Comparison of ENCODE assay signal across 24 cellular contexts in the genomic region with DNA sequence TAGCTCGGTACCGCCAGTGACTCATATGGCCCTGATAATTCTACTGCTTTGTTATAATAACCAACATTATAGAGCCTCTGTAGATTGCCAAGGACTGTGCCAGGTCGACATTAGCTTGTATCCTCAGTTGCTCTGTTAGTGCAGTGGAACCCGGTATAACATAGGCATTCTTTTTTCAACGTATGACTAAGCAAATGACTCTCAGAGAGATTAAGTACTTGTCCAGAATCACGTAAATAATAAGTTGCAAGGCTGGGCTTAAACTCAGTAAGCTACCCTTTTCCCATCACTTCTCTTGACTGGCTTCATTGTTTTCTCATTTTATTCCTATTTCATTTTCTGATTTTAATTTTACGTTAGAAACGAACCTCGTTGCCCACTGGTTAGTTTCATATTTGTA.
DNase-seq lines count a peak whose midpoint lies in the region; ATAC-seq and TF ChIP-seq lines count a peak whose summit lies in the region.
"Had no signal": no experiment of that assay in that cellular context is flagged by ENCODE, and none has a peak within 500 bp of the region (broad histone marks: within the 10 kb centered on the region; RNA-seq: fewer than 3 reads in every experiment).

No MANE protein-coding gene starts in this region.

- no peaks in the 10 kb centered on the region for H3K9me3 ChIP-seq in skeletal muscle tissue (ENCODE audit: control insufficient read depth in 3 of 3, low read length in 3 of 3)
- H3K9me3 ChIP-seq: colonic mucosa, gastrocnemius medialis, SJCRH30 had no signal

- no peak for TF ChIP-seq CTCF in fibroblast of villous mesenchyme (IDR thresholded peaks at IDR 0.05; ENCODE audit: insufficient read depth, low read depth, low read length)

- H3K4me3 ChIP-seq in fibroblast of villous mesenchyme (ENCODE audit: low read depth, low read length) = no peak overlapping the region
- H3K4me3 ChIP-seq in skeletal muscle tissue (ENCODE audit: low read length in 3 of 3) = no peak overlapping the region
- H3K4me3 ChIP-seq: colonic mucosa, gastrocnemius medialis, GM23248, SJCRH30, skin epidermis had no signal

- H3K9ac ChIP-seq in skeletal muscle tissue (ENCODE audit: low read depth in 1 of 3, low read length in 3 of 3) = no peak overlapping the region
- H3K9ac ChIP-seq: GM23248 had no signal

- no peaks in the 10 kb centered on the region for H3K27me3 ChIP-seq in skeletal muscle tissue (ENCODE audit: control insufficient read depth in 3 of 3, insufficient read depth in 3 of 3, low read length in 3 of 3)
- H3K27me3 ChIP-seq: colonic mucosa, gastrocnemius medialis, SJCRH30 had no signal

- H3K36me3 ChIP-seq in skeletal muscle tissue (ENCODE audit: control insufficient read depth in 3 of 3, insufficient read depth in 3 of 3, low read length in 3 of 3) = peaks cover 12 to 44% (median 38%) of the 10 kb centered on the region in 3 donors

- ATAC-seq in GM19328 (IDR thresholded peaks at IDR 0.05; ENCODE audit: unreplicated experiment) (no peak), HG03196 (IDR thresholded peaks at IDR 0.05; ENCODE audit: unreplicated experiment) (no peak)
- ATAC-seq: activated T-cell treated with anti-CD3 and anti-CD28 coated beads, Interleukin-2, amount 50 U/mL, for 4 hours; gastrocnemius medialis had no signal

- peak; percentile 4 for DNase-seq in A172 (ENCODE audit: low spot score)
- peak; percentile 42 for DNase-seq in amniotic epithelial cell (ENCODE audit: low read depth)
- peak; percentile 4 for DNase-seq in fibroblast of villous mesenchyme (ENCODE audit: low read depth)
- DNase-seq in NCI-H187 (lab: John Stamatoyannopoulos, UW) = no peak
- DNase-seq in activated CD4-positive, alpha-beta T cell treated with anti-CD3 and anti-CD28 coated beads, Interleukin-2, amount 50 U/mL, for 1 hour = no peak
- DNase-seq: activated CD4-positive, alpha-beta T cell treated with anti-CD3 and anti-CD28 coated beads, Interleukin-2, amount 10 ng/mL, durations not matched to agents 24 days and 14 days; activated gamma-delta T cell treated with Interleukin-2 at 50 U/mL for 16 hours; activated T-cell treated with anti-CD3 and anti-CD28 coated beads, Interleukin-2, amount 50 U/mL, for 4 hours; colonic mucosa; effector memory CD4-positive, alpha-beta T cell; erythroblast; gastrocnemius medialis; GM23248; hippocampal formation; NCI-H1105; NCI-H2029 treated with DMSO at 0.1 percent for 48 hours; NCI-H526 treated with DMSO at 0.1 percent for 48 hours; SJCRH30; T1000 had no signal

- H3K4me1 ChIP-seq in skeletal muscle tissue (ENCODE audit: control insufficient read depth in 3 of 3, insufficient read depth in 3 of 3, low read length in 3 of 3) = no peaks in the 10 kb centered on the region
- H3K4me1 ChIP-seq: colonic mucosa, gastrocnemius medialis, SJCRH30 had no signal

- peak overlapping the region; percentile 13 for H3K27ac ChIP-seq in skeletal muscle tissue (ENCODE audit: low read depth, low read length)
- H3K27ac ChIP-seq: 22Rv1, colonic mucosa, GM23248, SJCRH30 had no signal

Comparison
In these comparisons a context has a peak if more than half of its experiments do, and no peak if none do; other contexts are left out.
1. DNase-seq: peak in A172 (single experiment), amniotic epithelial cell (single experiment) and fibroblast of villous mesenchyme (single experiment); none in NCI-H187 (0 of 2) and activated CD4-positive, alpha-beta T cell treated with anti-CD3 and anti-CD28 coated beads, Interleukin-2, amount 50 U/mL, for 1 hour (single experiment).